16 cellular contexts compared by ENCODE assay signal in genomic region chr2:96616535-96616934, GRCh38. TPM values are rescaled to one million over a fixed set of nuclear protein-coding genes. Genes with fewer than 3 reads are reported as not detected.
DNase-seq lines count a peak whose midpoint lies in the region; ATAC-seq and TF ChIP-seq lines count a peak whose summit lies in the region.
"Had no signal": no experiment of that assay in that cellular context is flagged by ENCODE, and none has a peak within 500 bp of the region (broad histone marks: within the 10 kb centered on the region; RNA-seq: fewer than 3 reads in every experiment).

No MANE protein-coding gene starts in this region.

- no peaks in the 10 kb centered on the region for H3K9me3 Mint-ChIP-seq in T-helper 1 cell treated with Interleukin-12 subunit alpha and Interleukin-12 subunit beta and Interleukin-4 antibody, amounts not matched to agents 30 μg/mL and 1 μg/mL, for 36 hours
- H3K9me3 Mint-ChIP-seq in HFFc6, result no peaks in the 10 kb centered on the region
- H3K9me3 Mint-ChIP-seq in dendritic cell treated with granulocyte-macrophage colony-stimulating factor and Interleukin-4, amounts not matched to agents 40 ng/mL and 50 ng/mL, for 4 days, result no peaks in the 10 kb centered on the region

- DNase-seq in T-helper 1 cell (no peak), HFFc6 (no peak), gastrocnemius medialis (no peak), NCI-H446 (lab: John Stamatoyannopoulos, UW) (no peak), GF-D8 (lab: John Stamatoyannopoulos, UW) (no peak)
- DNase-seq: effector CD8-positive, alpha-beta T cell; hippocampal formation; KBM-7; NCI-H1105 treated with DMSO at 0.1 percent for 48 hours had no signal

- peaks cover 33% of the 10 kb centered on the region for H3K4me1 Mint-ChIP-seq in T-helper 1 cell treated with Interleukin-12 subunit alpha and Interleukin-12 subunit beta and Interleukin-4 antibody, amounts not matched to agents 30 μg/mL and 1 μg/mL, for 36 hours (ENCODE audit: low read depth)
- peaks cover 30% of the 10 kb centered on the region for H3K4me1 Mint-ChIP-seq in HFFc6 (ENCODE audit: low read depth)
- H3K4me1 Mint-ChIP-seq in dendritic cell treated with granulocyte-macrophage colony-stimulating factor and Interleukin-4, amounts not matched to agents 40 ng/mL and 50 ng/mL, for 4 days (ENCODE audit: low read depth), result peaks cover 41% of the 10 kb centered on the region

- peak overlapping the region; percentile 55 to 82 (median 76) for H3K27ac ChIP-seq in gastrocnemius medialis
- H3K27ac ChIP-seq: 22Rv1, HL-60, prostate gland had no signal

- no peaks in the 10 kb centered on the region for H3K9me3 ChIP-seq in gastrocnemius medialis
- H3K9me3 ChIP-seq: prostate gland had no signal

- peak overlapping the region; percentile 75 for H3K4me3 Mint-ChIP-seq in T-helper 1 cell treated with Interleukin-12 subunit alpha and Interleukin-12 subunit beta and Interleukin-4 antibody, amounts not matched to agents 30 μg/mL and 1 μg/mL, for 36 hours
- H3K4me3 Mint-ChIP-seq in HFFc6, result no peak overlapping the region
- no peak overlapping the region for H3K4me3 Mint-ChIP-seq in dendritic cell treated with granulocyte-macrophage colony-stimulating factor and Interleukin-4, amounts not matched to agents 40 ng/mL and 50 ng/mL, for 4 days

- H3K36me3 ChIP-seq in gastrocnemius medialis, result peaks cover 0 to 39% of the 10 kb centered on the region in 2 donors

- peak; percentile 42 to 51 for ATAC-seq in gastrocnemius medialis
- no peak for ATAC-seq in GM19035 (IDR thresholded peaks at IDR 0.05; ENCODE audit: unreplicated experiment)

- H3K27ac Mint-ChIP-seq in T-helper 1 cell treated with Interleukin-12 subunit alpha and Interleukin-12 subunit beta and Interleukin-4 antibody, amounts not matched to agents 30 μg/mL and 1 μg/mL, for 36 hours, result peak overlapping the region; percentile 96
- peak overlapping the region; percentile 89; the same call in 1 of the 2 replicates for H3K27ac Mint-ChIP-seq in HFFc6
- peak overlapping the region; percentile 96 for H3K27ac Mint-ChIP-seq in dendritic cell treated with granulocyte-macrophage colony-stimulating factor and Interleukin-4, amounts not matched to agents 40 ng/mL and 50 ng/mL, for 4 days

- H3K27me3 ChIP-seq in gastrocnemius medialis, result no peaks in the 10 kb centered on the region

- no peaks in the 10 kb centered on the region for H3K27me3 Mint-ChIP-seq in T-helper 1 cell treated with Interleukin-12 subunit alpha and Interleukin-12 subunit beta and Interleukin-4 antibody, amounts not matched to agents 30 μg/mL and 1 μg/mL, for 36 hours (ENCODE audit: low read depth)
- no peaks in the 10 kb centered on the region; the same call in 1 of the 2 replicates for H3K27me3 Mint-ChIP-seq in HFFc6 (ENCODE audit: insufficient read depth)
- H3K27me3 Mint-ChIP-seq in dendritic cell treated with granulocyte-macrophage colony-stimulating factor and Interleukin-4, amounts not matched to agents 40 ng/mL and 50 ng/mL, for 4 days, result no peaks in the 10 kb centered on the region

- peaks cover 40% of the 10 kb centered on the region for H3K36me3 Mint-ChIP-seq in T-helper 1 cell treated with Interleukin-12 subunit alpha and Interleukin-12 subunit beta and Interleukin-4 antibody, amounts not matched to agents 30 μg/mL and 1 μg/mL, for 36 hours (ENCODE audit: low read depth)
- peaks cover 13% of the 10 kb centered on the region for H3K36me3 Mint-ChIP-seq in HFFc6 (ENCODE audit: low read depth)
- H3K36me3 Mint-ChIP-seq in dendritic cell treated with granulocyte-macrophage colony-stimulating factor and Interleukin-4, amounts not matched to agents 40 ng/mL and 50 ng/mL, for 4 days (ENCODE audit: low read depth), result peaks cover 77% of the 10 kb centered on the region

- intact Hi-C loops in dendritic cell treated with granulocyte-macrophage colony-stimulating factor and Interleukin-4, amounts not matched to agents 40 ng/mL and 50 ng/mL, for 4 days (cut with micrococcal nuclease), result no loop called here
- intact Hi-C loops in gastrocnemius medialis (cut with DNase I; ENCODE audit: low total_unique reads), result no loop called here

- in situ Hi-C loops in gastrocnemius medialis (cut with MboI; ENCODE audit: low sequenced_read_pairs in 4 of 4), result no loop called here

- no peak overlapping the region for H3K4me3 ChIP-seq in gastrocnemius medialis
- H3K4me3 ChIP-seq: prostate gland had no signal

- TF ChIP-seq POLR2A in gastrocnemius medialis (IDR thresholded peaks at IDR 0.05), result no peak

- TF ChIP-seq CTCF in HFFc6 (IDR thresholded peaks at IDR 0.05) (no peak), gastrocnemius medialis (IDR thresholded peaks at IDR 0.05 in 4 of 5, conservative IDR thresholded peaks at IDR 0.05 in 1 of 5) (no peak)

- H3K4me1 ChIP-seq in gastrocnemius medialis, result peaks cover 27 to 35% of the 10 kb centered on the region in 2 donors
- H3K4me1 ChIP-seq: prostate gland had no signal

RNA-seq across cellular contexts. Expression of gene KANSL3, which starts 21.6 kb away (rescaled TPM):
- total RNA-seq in HFFc6 (2021; fragmentation: NEBNext Ultra II Directional; extraction: Animal tissue kit (Norgen Biotek cat#: 25700)), result 10 to 100 TPM; 19.3 to 28.3 (median 26.7) TPM
- total RNA-seq in gastrocnemius medialis, result 10 to 100 TPM; 49.4 to 76.9 (median 60.4) TPM

RNA-seq across cellular contexts. Expression of gene FER1L5, which starts 26.0 kb away (rescaled TPM):
- not detected for total RNA-seq in HFFc6 (2021; fragmentation: NEBNext Ultra II Directional; extraction: Animal tissue kit (Norgen Biotek cat#: 25700))
- total RNA-seq in gastrocnemius medialis, result not detected
- total RNA-seq: subcutaneous adipose tissue had no signal
